ENCODE assay signal across 15 cellular contexts in genomic region chr4:99473131-99473530, GRCh38. TPM values are rescaled to one million over a fixed set of nuclear protein-coding genes. Genes with fewer than 3 reads are reported as not detected.
"Had no signal": no experiment of that assay in that cellular context is flagged by ENCODE, and none has a peak within 500 bp of the region (broad histone marks: within the 10 kb centered on the region; RNA-seq: fewer than 3 reads in every experiment).

No MANE protein-coding gene starts in this region.

- H3K4me3 ChIP-seq: dorsolateral prefrontal cortex had no signal

- ATAC-seq: stimulated activated naive CD8-positive, alpha-beta T cell treated with anti-CD3 and anti-CD28 coated beads, Interleukin-15, Interleukin-2, amounts not matched to agents 100 U/mL and 50 U/mL, for 24 hours; WTC11 had no signal

- H3K27ac Mint-ChIP-seq: activated CD4-positive, alpha-beta T cell treated with anti-CD3 and anti-CD28 coated beads, Interleukin-2, amount 10 ng/mL, durations not matched to agents 24 days and 14 days; activated naive CD4-positive, alpha-beta T cell treated with anti-CD3 and anti-CD28 coated beads for 36 hours; T-helper 1 cell treated with Interleukin-12 subunit alpha and Interleukin-12 subunit beta and Interleukin-4 antibody, amounts not matched to agents 30 μg/mL and 1 μg/mL, for 36 hours; WTC11 had no signal

- DNase-seq: activated CD4-positive, alpha-beta T cell treated with anti-CD3 and anti-CD28 coated beads, Interleukin-2, amount 10 ng/mL, durations not matched to agents 24 days and 14 days; activated naive CD4-positive, alpha-beta T cell treated with anti-CD3 and anti-CD28 coated beads for 36 hours; dorsolateral prefrontal cortex; hippocampal formation; stimulated activated CD4-positive, alpha-beta T cell treated with anti-CD3 and anti-CD28 coated beads, Interleukin-4, amount 100 ng/mL, for 1 hour; stimulated activated CD8-positive, alpha-beta memory T cell treated with anti-CD3 and anti-CD28 coated beads, Interleukin-4, amount 100 ng/mL, for 48 hours; stimulated activated naive CD8-positive, alpha-beta T cell treated with anti-CD3 and anti-CD28 coated beads, Interleukin-15, Interleukin-2, amounts not matched to agents 100 U/mL and 50 U/mL, for 24 hours had no signal

- H3K27ac ChIP-seq: dorsolateral prefrontal cortex had no signal

- H3K4me1 Mint-ChIP-seq: activated CD4-positive, alpha-beta T cell treated with anti-CD3 and anti-CD28 coated beads, Interleukin-2, amount 10 ng/mL, durations not matched to agents 24 days and 14 days; WTC11 had no signal

- H3K27me3 ChIP-seq: dorsolateral prefrontal cortex had no signal

- H3K4me3 Mint-ChIP-seq: activated CD4-positive, alpha-beta T cell treated with anti-CD3 and anti-CD28 coated beads, Interleukin-2, amount 10 ng/mL, durations not matched to agents 24 days and 14 days; activated naive CD4-positive, alpha-beta T cell treated with anti-CD3 and anti-CD28 coated beads for 36 hours; T-helper 1 cell treated with Interleukin-12 subunit alpha and Interleukin-12 subunit beta and Interleukin-4 antibody, amounts not matched to agents 30 μg/mL and 1 μg/mL, for 36 hours; WTC11 had no signal

- H3K36me3 Mint-ChIP-seq: WTC11 had no signal

- H3K9me3 Mint-ChIP-seq: activated CD4-positive, alpha-beta T cell treated with anti-CD3 and anti-CD28 coated beads, Interleukin-2, amount 10 ng/mL, durations not matched to agents 24 days and 14 days; activated naive CD4-positive, alpha-beta T cell treated with anti-CD3 and anti-CD28 coated beads for 36 hours; T-helper 1 cell treated with Interleukin-12 subunit alpha and Interleukin-12 subunit beta and Interleukin-4 antibody, amounts not matched to agents 30 μg/mL and 1 μg/mL, for 36 hours had no signal

RNA-seq across cellular contexts. Expression of gene C4orf17, which starts 37.7 kb away (rescaled TPM):
- total RNA-seq: activated CD4-positive, alpha-beta T cell treated with anti-CD3 and anti-CD28 coated beads, Interleukin-2, amount 10 ng/mL, durations not matched to agents 24 days and 14 days; activated naive CD4-positive, alpha-beta T cell treated with anti-CD3 and anti-CD28 coated beads for 36 hours; chondrocyte; dorsolateral prefrontal cortex; fibroblast of lung; osteocyte; temporal lobe; urinary bladder; WTC11 had no signal
- polyA plus RNA-seq: fibroblast of lung, neural cell, urinary bladder had no signal

RNA-seq across cellular contexts. Expression of gene ADH7, which starts 38.0 kb away (rescaled TPM):
- total RNA-seq: activated CD4-positive, alpha-beta T cell treated with anti-CD3 and anti-CD28 coated beads, Interleukin-2, amount 10 ng/mL, durations not matched to agents 24 days and 14 days; activated naive CD4-positive, alpha-beta T cell treated with anti-CD3 and anti-CD28 coated beads for 36 hours; chondrocyte; dorsolateral prefrontal cortex; osteocyte; temporal lobe; urinary bladder; WTC11 had no signal
- polyA plus RNA-seq: fibroblast of lung, neural cell, urinary bladder had no signal
